ENCODE assay signal across 24 cellular contexts in the genomic region with DNA sequence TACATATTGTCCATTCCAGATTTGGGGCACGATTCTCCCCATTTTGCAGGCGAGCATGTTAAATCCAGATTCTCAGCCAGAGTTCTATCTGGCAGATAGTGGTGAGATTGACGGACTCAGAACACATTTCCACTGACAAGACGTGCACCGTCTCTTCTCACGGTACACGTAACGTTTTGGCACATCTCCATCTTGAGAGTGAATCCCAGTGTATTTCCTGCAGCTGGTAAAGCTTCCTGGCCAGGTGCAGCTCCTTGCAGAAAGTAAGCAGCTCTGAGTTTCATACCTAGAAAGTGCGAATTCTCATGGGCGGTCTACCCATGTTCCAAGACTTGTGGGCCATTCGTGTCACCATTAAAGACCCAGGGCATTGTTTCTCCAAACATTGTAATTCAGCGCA.
"Had no signal": no experiment of that assay in that cellular context is flagged by ENCODE, and none has a peak within 500 bp of the region (broad histone marks: within the 10 kb centered on the region; RNA-seq: fewer than 3 reads in every experiment).

No MANE protein-coding gene starts in this region.

- H3K27me3 ChIP-seq: body of pancreas, colonic mucosa, esophagus muscularis mucosa, hepatocyte, neural progenitor cell, ovary, right lobe of liver, transverse colon had no signal

- H3K9ac ChIP-seq: neural progenitor cell had no signal

- H3K4me2 ChIP-seq: hepatocyte, neural progenitor cell, smooth muscle cell had no signal

- H3K9me3 ChIP-seq: body of pancreas, colonic mucosa, esophagus muscularis mucosa, ovary, right lobe of liver, transverse colon had no signal

- H2AFZ ChIP-seq: hepatocyte, neural progenitor cell had no signal

- DNase-seq: activated CD4-positive, alpha-beta T cell treated with anti-CD3 and anti-CD28 coated beads, Interleukin-2, amount 10 ng/mL, durations not matched to agents 7 days and 5 days; activated CD8-positive, alpha-beta memory T cell treated with anti-CD3 and anti-CD28 coated beads, Interleukin-2, amount 50 U/mL, for 48 hours; activated gamma-delta T cell; activated naive CD8-positive, alpha-beta T cell treated with anti-CD3 and anti-CD28 coated beads for 36 hours; activated T-cell treated with anti-CD3 and anti-CD28 coated beads, Interleukin-2, amount 50 U/mL, for 72 hours; amygdala; body of pancreas; central memory CD4-positive, alpha-beta T cell; colonic mucosa; effector CD4-positive, alpha-beta T cell; islet precursor cell; midbrain; naive B cell; ovary; right lobe of liver; stimulated activated CD4-positive, alpha-beta T cell treated with anti-CD3 and anti-CD28 coated beads, Interleukin-4, amount 100 ng/mL, for 4 hours; stimulated activated CD8-positive, alpha-beta memory T cell treated with anti-CD3 and anti-CD28 coated beads, Interleukin-4, amount 100 ng/mL, for 48 hours; stimulated activated naive CD4-positive, alpha-beta T cell treated with Interleukin-2 at 50 U/mL for 16 hours; transverse colon had no signal

- H3K27ac ChIP-seq: body of pancreas, colonic mucosa, esophagus muscularis mucosa, hepatocyte, neural progenitor cell, ovary, right lobe of liver, transverse colon had no signal

- ATAC-seq: activated T-cell treated with anti-CD3 and anti-CD28 coated beads, Interleukin-2, amount 50 U/mL, for 72 hours; body of pancreas; right lobe of liver; WTC11 had no signal

- H3K4me1 ChIP-seq: body of pancreas, colonic mucosa, right lobe of liver, transverse colon had no signal

- H3K36me3 ChIP-seq: colonic mucosa, esophagus muscularis mucosa, neural progenitor cell, ovary, right lobe of liver, transverse colon had no signal

- H3K4me3 ChIP-seq: body of pancreas, colonic mucosa, esophagus muscularis mucosa, hepatocyte, neural progenitor cell, ovary, right lobe of liver, smooth muscle cell, transverse colon had no signal
